ENCODE assay signal across 13 cellular contexts in genomic region chr10:32065871-32066270, GRCh38. TPM values are rescaled to one million over a fixed set of nuclear protein-coding genes. Genes with fewer than 3 reads are reported as not detected.
A peak's percentile ranks its signal among the peaks of the same experiment; 100 is the strongest.
DNase-seq lines count a peak whose midpoint lies in the region; TF ChIP-seq lines count a peak whose summit lies in the region.
"Had no signal": no experiment of that assay in that cellular context is flagged by ENCODE, and none has a peak within 500 bp of the region (broad histone marks: within the 10 kb centered on the region; RNA-seq: fewer than 3 reads in every experiment).

No MANE protein-coding gene starts in this region.

- H4K20me1 ChIP-seq in fibroblast of lung (ENCODE audit: control insufficient read depth, extremely low read depth, insufficient read depth, low read length) = no peaks in the 10 kb centered on the region

- no peaks in the 10 kb centered on the region for H3K79me2 ChIP-seq in fibroblast of lung (ENCODE audit: control insufficient read depth, insufficient read depth, low read length)

- H3K36me3 Mint-ChIP-seq in HFFc6 (ENCODE audit: low read depth) = no peaks in the 10 kb centered on the region
- H3K36me3 Mint-ChIP-seq: activated naive CD4-positive, alpha-beta T cell treated with anti-CD3 and anti-CD28 coated beads, Interleukin-2, amount 50 U/mL, for 72 hours; mesothelial cell of epicardium had no signal

- H3K4me1 Mint-ChIP-seq in HFFc6 (ENCODE audit: low read depth) = 0 out of 2 replicates have a peak, but pooled peaks cover 5% of the 10 kb centered on the region

- H3K9me3 Mint-ChIP-seq in HFFc6 = peaks cover 5% of the 10 kb centered on the region; the same call in 1 of the 2 replicates
- H3K9me3 Mint-ChIP-seq: activated naive CD4-positive, alpha-beta T cell treated with anti-CD3 and anti-CD28 coated beads, Interleukin-2, amount 50 U/mL, for 72 hours; mesothelial cell of epicardium had no signal

- H2AFZ ChIP-seq in fibroblast of lung (ENCODE audit: low read length) = no peak overlapping the region

- no peaks in the 10 kb centered on the region; the same call in none of the 2 replicates for H3K27me3 Mint-ChIP-seq in HFFc6 (ENCODE audit: insufficient read depth)

- H3K4me3 Mint-ChIP-seq in HFFc6 = no peak overlapping the region
- H3K4me3 Mint-ChIP-seq: mesothelial cell of epicardium had no signal

- H3K36me3 ChIP-seq in fibroblast of lung (ENCODE audit: control insufficient read depth, insufficient read depth, low read length) = no peaks in the 10 kb centered on the region
- H3K36me3 ChIP-seq: prostate gland had no signal

- no peak overlapping the region for H3K9ac ChIP-seq in fibroblast of lung (ENCODE audit: insufficient read depth, low read length)

- TF ChIP-seq CTCF in HFFc6 (IDR thresholded peaks at IDR 0.05) (no peak), fibroblast of lung (conservative IDR thresholded peaks at IDR 0.05 in 1 of 2, IDR thresholded peaks at IDR 0.05 in 1 of 2; ENCODE audit: low read depth in 1 of 2, low read length in 2 of 2) (no peak)

- H3K4me3 ChIP-seq in fibroblast of lung (replicated peaks in 1 of 4; ENCODE audit: control extremely low read depth in 1 of 4, insufficient read depth in 1 of 4, low read depth in 3 of 4, low read length in 4 of 4) (no peak overlapping the region), skeletal muscle cell (ENCODE audit: low read depth, low read length) (no peak overlapping the region)
- H3K4me3 ChIP-seq: prostate gland had no signal

- H3K4me1 ChIP-seq in fibroblast of lung (ENCODE audit: control insufficient read depth, extremely low read depth, insufficient read depth, low read length) = no peaks in the 10 kb centered on the region
- H3K4me1 ChIP-seq: prostate gland had no signal

- DNase-seq in HFFc6 (peak; percentile 62), RKO (ENCODE audit: low spot score) (peak; percentile 21), fibroblast of lung (ENCODE audit: low read depth in 2 of 2) (peak; percentile 61 to 80), skeletal muscle cell (ENCODE audit: low read depth) (peak; percentile 71), NCI-H774 (lab: John Stamatoyannopoulos, UW) (no peak), NCI-H146 treated with DMSO at 0.1 percent for 48 hours (lab: John Stamatoyannopoulos, UW; ENCODE audit: unreplicated experiment) (no peak), cerebellum (ENCODE audit: low spot score) (no peak)
- DNase-seq: DMS53; NCI-H1092; NK-92 treated with Interleukin-12 subunit alpha and Interleukin-12 subunit beta, amount 100 ng/mL, for 24 hours had no signal

- no peak overlapping the region for H3K27ac ChIP-seq in fibroblast of lung (ENCODE audit: insufficient read depth, low read length)
- H3K27ac ChIP-seq: prostate gland had no signal

- H3K27me3 ChIP-seq in fibroblast of lung (ENCODE audit: control insufficient read depth, insufficient read depth, low read length) = no peaks in the 10 kb centered on the region

- no peak overlapping the region for H3K27ac Mint-ChIP-seq in HFFc6
- H3K27ac Mint-ChIP-seq: activated naive CD4-positive, alpha-beta T cell treated with anti-CD3 and anti-CD28 coated beads, Interleukin-2, amount 50 U/mL, for 72 hours; mesothelial cell of epicardium had no signal

- no peak overlapping the region for H3K4me2 ChIP-seq in fibroblast of lung (ENCODE audit: extremely low read depth, insufficient read depth, low read length)

- H3K9me3 ChIP-seq in fibroblast of lung (ENCODE audit: control insufficient read depth, insufficient read depth, low read depth, low read length) = no peaks in the 10 kb centered on the region
- H3K9me3 ChIP-seq: prostate gland had no signal

RNA-seq across cellular contexts. Expression of gene KIF5B, which starts 9.6 kb away (rescaled TPM):
- 100 to 1,000 TPM; 127 to 142 (median 137) TPM for total RNA-seq in HFFc6 (2021; fragmentation: NEBNext Ultra II Directional; extraction: Animal tissue kit (Norgen Biotek cat#: 25700))
- total RNA-seq in fibroblast of lung (122 and 160 TPM in 2 replicates), cerebellum (97.5 TPM)
- 101 and 109 TPM in 2 replicates for polyA plus RNA-seq in fibroblast of lung
- polyA plus RNA-seq in fibroblast of lung (2012) = 83.4 and 96.8 TPM in 2 replicates
- polyA minus RNA-seq in fibroblast of lung (ENCODE audit: low replicate concordance) = 4.6 and 6.8 TPM in 2 replicates

Comparison
In these comparisons a context has a peak if more than half of its experiments do, and no peak if none do; other contexts are left out.
1. DNase-seq: peak in HFFc6 (single experiment), RKO (single experiment), fibroblast of lung (2 of 2) and skeletal muscle cell (single experiment); none in NCI-H774 (single experiment), NCI-H146 treated with DMSO at 0.1 percent for 48 hours (single experiment) and cerebellum (single experiment).